ENCODE assay signal across 10 cellular contexts in the genomic region with DNA sequence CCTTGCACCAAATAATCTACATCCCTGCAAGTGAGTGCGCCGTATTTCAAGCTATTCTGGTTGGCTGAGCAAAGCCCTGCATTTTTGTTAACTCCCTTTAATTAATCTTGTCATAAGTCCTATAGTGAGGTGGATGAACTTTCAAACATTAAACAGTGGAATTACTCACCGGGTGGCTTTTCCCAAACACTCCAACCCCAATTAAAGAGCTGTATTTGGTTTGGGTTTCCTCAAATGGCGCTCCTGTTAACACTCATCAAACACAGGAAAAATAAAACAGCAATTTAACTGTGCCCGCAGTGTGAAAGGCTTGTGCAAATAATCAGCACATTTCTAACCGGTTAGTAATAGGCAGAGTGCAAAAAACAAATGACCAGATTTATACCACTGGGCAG.
DNase-seq lines count a peak whose midpoint lies in the region; ATAC-seq and TF ChIP-seq lines count a peak whose summit lies in the region.
"Had no signal": no experiment of that assay in that cellular context is flagged by ENCODE, and none has a peak within 500 bp of the region (broad histone marks: within the 10 kb centered on the region; RNA-seq: fewer than 3 reads in every experiment).

No MANE protein-coding gene starts in this region.

- ATAC-seq in heart right ventricle: no peak

- 0 out of 2 replicates have a peak overlapping the region, but pooled peaks have one; percentile 58 for H3K9ac ChIP-seq in SK-N-SH

- H3K27me3 ChIP-seq in SK-N-SH (ENCODE audit: insufficient read depth): no peaks in the 10 kb centered on the region
- H3K27me3 ChIP-seq in hepatocyte: no peaks in the 10 kb centered on the region
- no peaks in the 10 kb centered on the region for H3K27me3 ChIP-seq in stomach
- H3K27me3 ChIP-seq in heart right ventricle: no peaks in the 10 kb centered on the region

- no peaks in the 10 kb centered on the region for H3K9me2 ChIP-seq in SK-N-SH
- no peaks in the 10 kb centered on the region for H3K9me2 ChIP-seq in hepatocyte (replicated peaks; ENCODE audit: insufficient read depth)

- H3K27ac ChIP-seq in SK-N-SH (ENCODE audit: low read depth in 2 of 2, low read length in 1 of 2) (peak overlapping the region; percentile 93 to 98), hepatocyte (peak overlapping the region; percentile 80), stomach (peak overlapping the region; percentile 50 to 88 (median 77)), heart right ventricle (no peak overlapping the region)

- no peak for TF ChIP-seq POLR2A in stomach (IDR thresholded peaks at IDR 0.05)

- POLR2A ChIA-PET in SK-N-SH (lab: Yijun Ruan, JAX): interaction anchor here (0.7 to 7.1 kb wide), 12 partner anchors 35 to 670 kb away, joined by 4 to 64 read pairs (median 14); a partner anchor contains a TSS

- no peak overlapping the region; a peak in 1 of 4 replicates for H3K4me3 ChIP-seq in SK-N-SH (ENCODE audit: low read depth in 2 of 2, low read length in 1 of 2)
- no peak overlapping the region for H3K4me3 ChIP-seq in hepatocyte
- H3K4me3 ChIP-seq in stomach: no peak overlapping the region
- H3K4me3 ChIP-seq in heart right ventricle: no peak overlapping the region

- H3F3A ChIP-seq in SK-N-SH (replicated peaks; ENCODE audit: insufficient read depth): peaks cover 50% of the 10 kb centered on the region

- CTCF ChIA-PET in SK-N-SH (lab: Yijun Ruan, JAX): interaction anchor here (0.9 to 2.3 kb wide), 8 partner anchors 31 to 670 kb away, joined by 3 to 7 read pairs (median 4); no protein-coding TSS in a partner anchor

- 67% methylated on average over 6 of the region's 6 CpGs for WGBS in SK-N-SH (ENCODE audit: low lambda C conversion rate)
- WGBS in hepatocyte (ENCODE audit: low lambda C conversion rate, missing lambda C conversion rate): 38% methylated on average over 6 of the region's 6 CpGs
- WGBS in stomach, 5 donors: 38 to 46% (median 40%) methylated on average over 6 of the region's 6 CpGs
- 82 to 85% methylated on average over 6 of the region's 6 CpGs for WGBS in heart right ventricle, 2 donors

- no peak for TF ChIP-seq RAD21 in SK-N-SH (IDR thresholded peaks at IDR 0.05; ENCODE audit: low read length)

- H3K36me3 ChIP-seq in SK-N-SH (replicated peaks in 1 of 2; ENCODE audit: control insufficient read depth in 1 of 2, insufficient read depth in 2 of 2, low read length in 1 of 2) (no peaks in the 10 kb centered on the region), hepatocyte (replicated peaks; ENCODE audit: insufficient read depth, low read depth) (no peaks in the 10 kb centered on the region), stomach (no peaks in the 10 kb centered on the region), heart right ventricle (no peaks in the 10 kb centered on the region)

- in situ Hi-C loops in KBM-7 (cut with MboI; ENCODE audit: low pct_unique_long_range_greater_than_20kb, low sequenced_read_pairs): no loop called here

- peak overlapping the region; percentile 72; the same call in 1 of the 2 replicates for H3K4me2 ChIP-seq in SK-N-SH
- H3K4me2 ChIP-seq in hepatocyte: peak overlapping the region; percentile 60

- H3K4me1 ChIP-seq in SK-N-SH (ENCODE audit: control insufficient read depth in 1 of 2, insufficient read depth in 2 of 2, low read depth in 1 of 2, low read length in 1 of 2): peaks cover 51 to 53% of the 10 kb centered on the region in 2 experiments
- H3K4me1 ChIP-seq in hepatocyte (ENCODE audit: insufficient read depth): peaks cover 54% of the 10 kb centered on the region
- peaks cover 39 to 61% (median 54%) of the 10 kb centered on the region in 4 donors for H3K4me1 ChIP-seq in stomach
- H3K4me1 ChIP-seq in heart right ventricle: peaks cover 0 to 51% (median 37%) of the 10 kb centered on the region in 9 donors

- H4K20me1 ChIP-seq in SK-N-SH (ENCODE audit: insufficient read depth) (no peaks in the 10 kb centered on the region), hepatocyte (ENCODE audit: insufficient read depth, poor library complexity, severe bottlenecking) (no peaks in the 10 kb centered on the region)

- TF ChIP-seq EP300 in SK-N-SH (IDR thresholded peaks at IDR 0.05; ENCODE audit: borderline replicate concordance in 1 of 2, low read depth in 1 of 2, low read length in 1 of 2) (no peak), stomach (IDR thresholded peaks at IDR 0.05) (no peak)

- no peaks in the 10 kb centered on the region for H3K79me2 ChIP-seq in SK-N-SH (ENCODE audit: insufficient read depth)
- H3K79me2 ChIP-seq in hepatocyte: no peaks in the 10 kb centered on the region

- TF ChIP-seq CTCF in SK-N-SH (IDR thresholded peaks at IDR 0.05) (no peak), hepatocyte (IDR thresholded peaks at IDR 0.05; ENCODE audit: poor library complexity) (no peak), stomach (IDR thresholded peaks at IDR 0.05) (no peak), heart right ventricle (IDR thresholded peaks at IDR 0.05) (no peak)

- H2AFZ ChIP-seq in SK-N-SH (ENCODE audit: low read depth) (no peak overlapping the region), hepatocyte (no peak overlapping the region)

- DNase-seq in M059J (ENCODE audit: low read depth): peak; percentile 72
- DNase-seq in SK-N-SH: no peak
- DNase-seq in hepatocyte (ENCODE audit: low spot score): no peak
- DNase-seq in stomach: no peak
- no peak for DNase-seq in KBM-7
- DNase-seq in heart right ventricle: no peak
- no peak for DNase-seq in NCI-H1048 (lab: John Stamatoyannopoulos, UW)
- no peak for DNase-seq in middle frontal gyrus (ENCODE audit: extremely low spot score, low spot score)
- DNase-seq: effector memory CD4-positive, alpha-beta T cell; posterior cingulate gyrus had no signal

- intact Hi-C loops in stomach (cut with DNase I; ENCODE audit: low total_unique reads): no loop called here
- intact Hi-C loops in heart right ventricle (cut with DNase I): loop anchor here in 1 of 10 donors (5.0 kb wide), 1 partner anchor 1737 kb away; no protein-coding TSS in a partner anchor

- no peaks in the 10 kb centered on the region for H3K9me3 ChIP-seq in SK-N-SH
- no peaks in the 10 kb centered on the region for H3K9me3 ChIP-seq in hepatocyte (ENCODE audit: low read depth)
- H3K9me3 ChIP-seq in stomach: peaks cover 0 to 10% (median 4%) of the 10 kb centered on the region in 4 donors
- peaks cover 0 to 13% (median 0%) of the 10 kb centered on the region in 11 donors for H3K9me3 ChIP-seq in heart right ventricle

TF ChIP-seq in SK-N-SH, 30 proteins besides CTCF, POLR2A, EP300 and RAD21:
- TF ChIP-seq TAF1 (IDR thresholded peaks at IDR 0.05; ENCODE audit: borderline replicate concordance, low read depth, low read length) (no peak), YY1 (IDR thresholded peaks at IDR 0.05; ENCODE audit: low read depth) (no peak)

Comparison
In these comparisons a context has a peak if more than half of its experiments do, and no peak if none do; other contexts are left out.
1. H3K27ac ChIP-seq: peak in SK-N-SH (2 of 2), hepatocyte (single experiment) and stomach (5 of 5); none in heart right ventricle (0 of 10).